Comparison of ENCODE assay signal across 8 cellular contexts in genomic region chrX:1205681-1206611, GRCh38. TPM values are rescaled to one million over a fixed set of nuclear protein-coding genes. Genes with fewer than 3 reads are reported as not detected.
DNase-seq lines count a peak whose midpoint lies in the region; ATAC-seq and TF ChIP-seq lines count a peak whose summit lies in the region.

No MANE protein-coding gene starts in this region.

- H3K4me3 Mint-ChIP-seq in activated naive CD8-positive, alpha-beta T cell treated with anti-CD3 and anti-CD28 coated beads, Interleukin-2, amount 50 U/mL, for 24 hours: peak overlapping the region; percentile 65

- peaks cover 5% of the 10 kb centered on the region for H3K9me3 Mint-ChIP-seq in activated naive CD8-positive, alpha-beta T cell treated with anti-CD3 and anti-CD28 coated beads, Interleukin-2, amount 50 U/mL, for 24 hours

- H3K27me3 ChIP-seq in DOHH2 (ENCODE audit: control insufficient read depth, low read length): no peaks in the 10 kb centered on the region
- peaks cover 0 to 8% (median 0%) of the 10 kb centered on the region in 3 donors for H3K27me3 ChIP-seq in psoas muscle (ENCODE audit: insufficient read depth in 3 of 3, low read length in 2 of 3)

- intact Hi-C loops in left cardiac atrium (cut with DNase I) (no loop called here), psoas muscle (cut with DNase I) (no loop called here)

- no peak overlapping the region for H3K27ac Mint-ChIP-seq in activated naive CD8-positive, alpha-beta T cell treated with anti-CD3 and anti-CD28 coated beads, Interleukin-2, amount 50 U/mL, for 24 hours

- no peaks in the 10 kb centered on the region for H3K36me3 Mint-ChIP-seq in activated naive CD8-positive, alpha-beta T cell treated with anti-CD3 and anti-CD28 coated beads, Interleukin-2, amount 50 U/mL, for 24 hours (ENCODE audit: low read depth)

- DNase-seq in LNCaP clone FGC (ENCODE audit: low read depth): peak; percentile 93
- peak; percentile 24 for DNase-seq in activated naive CD8-positive, alpha-beta T cell treated with anti-CD3 and anti-CD28 coated beads, Interleukin-2, amount 50 U/mL, for 24 hours
- no peak for DNase-seq in left cardiac atrium
- no peak for DNase-seq in psoas muscle
- DNase-seq in stimulated activated naive CD4-positive, alpha-beta T cell treated with Interleukin-2 at 50 U/mL for 16 hours (lab: John Stamatoyannopoulos, UW): no peak

- no peak for TF ChIP-seq CTCF in DOHH2 (IDR thresholded peaks at IDR 0.05; ENCODE audit: low read depth, low read length, poor library complexity, severe bottlenecking)
- TF ChIP-seq CTCF in LNCaP clone FGC (IDR thresholded peaks at IDR 0.05; ENCODE audit: control insufficient read depth, extremely low read depth, insufficient read depth): no peak
- no peak for TF ChIP-seq CTCF in psoas muscle (IDR thresholded peaks at IDR 0.05)

- peaks cover 23% of the 10 kb centered on the region for H3K27me3 Mint-ChIP-seq in activated naive CD8-positive, alpha-beta T cell treated with anti-CD3 and anti-CD28 coated beads, Interleukin-2, amount 50 U/mL, for 24 hours

- peak overlapping the region; percentile 73 for H3K4me2 ChIP-seq in DOHH2 (ENCODE audit: low read length)

- peaks cover 6% of the 10 kb centered on the region for H3K36me3 ChIP-seq in DOHH2 (ENCODE audit: control insufficient read depth, low read length)
- no peaks in the 10 kb centered on the region for H3K36me3 ChIP-seq in psoas muscle (ENCODE audit: insufficient read depth in 1 of 2, low read depth in 1 of 2)

- H3K27ac ChIP-seq in DOHH2 (ENCODE audit: low read depth, low read length) (peak overlapping the region; percentile 68), psoas muscle (no peak overlapping the region)

- H3K4me1 ChIP-seq in DOHH2 (ENCODE audit: control insufficient read depth, low read length): peaks cover 55% of the 10 kb centered on the region
- no peaks in the 10 kb centered on the region for H3K4me1 ChIP-seq in psoas muscle

- no peaks in the 10 kb centered on the region for H4K20me1 ChIP-seq in DOHH2 (ENCODE audit: control insufficient read depth, insufficient read depth, low read depth, low read length)

- peaks cover 21% of the 10 kb centered on the region for H3K79me2 ChIP-seq in DOHH2 (ENCODE audit: control insufficient read depth, low read length)

- H3K4me3 ChIP-seq in DOHH2 (ENCODE audit: low read length): peak overlapping the region; percentile 77
- peak overlapping the region; percentile 15; the same call in 1 of the 2 replicates for H3K4me3 ChIP-seq in LNCaP clone FGC (ENCODE audit: low read depth, low read length)
- peak overlapping the region; percentile 47 for H3K4me3 ChIP-seq in psoas muscle

- peaks cover 2% of the 10 kb centered on the region; the same call in 1 of the 2 replicates for H3F3A ChIP-seq in DOHH2 (ENCODE audit: control insufficient read depth, insufficient read depth)

- peak; percentile 14 for ATAC-seq in activated naive CD8-positive, alpha-beta T cell treated with anti-CD3 and anti-CD28 coated beads, Interleukin-2, amount 50 U/mL, for 24 hours
- ATAC-seq in left cardiac atrium (peak; percentile 57 to 81), psoas muscle (no peak), GM18867 (IDR thresholded peaks at IDR 0.05; ENCODE audit: unreplicated experiment) (no peak), HG03108 (IDR thresholded peaks at IDR 0.05; ENCODE audit: unreplicated experiment) (no peak)

- peaks cover 35% of the 10 kb centered on the region for H3K4me1 Mint-ChIP-seq in activated naive CD8-positive, alpha-beta T cell treated with anti-CD3 and anti-CD28 coated beads, Interleukin-2, amount 50 U/mL, for 24 hours

- WGBS in psoas muscle, 3 donors: 1 to 2% (median 1%) methylated on average over 33 of the region's 33 CpGs

- H3K9me2 ChIP-seq in DOHH2 (replicated peaks; ENCODE audit: control insufficient read depth, low read length): no peaks in the 10 kb centered on the region

- H3K9me3 ChIP-seq in DOHH2 (ENCODE audit: control insufficient read depth, insufficient read depth, low read length): no peaks in the 10 kb centered on the region
- no peaks in the 10 kb centered on the region for H3K9me3 ChIP-seq in psoas muscle

RNA-seq across cellular contexts. Expression of gene CRLF2, which starts 6.5 kb away (rescaled TPM):
- total RNA-seq in left cardiac atrium: under 1 TPM in 1 of 2 donors, not detected in 1; 0.12 TPM
- total RNA-seq in psoas muscle: under 1 TPM in 1 of 4 donors, not detected in 3; 0.15 TPM
- under 1 TPM in 1 of 3 donors, not detected in 2; 0.13 TPM for polyA plus RNA-seq in psoas muscle

Comparison
In these comparisons a context has a peak if more than half of its experiments do, and no peak if none do; other contexts are left out.
1. H3K4me3 ChIP-seq: peak in every context shown above with its lines; median percentile 77 in DOHH2; 47 in psoas muscle; 15 in LNCaP clone FGC.
2. DNase-seq: peak in LNCaP clone FGC (single experiment) and activated naive CD8-positive, alpha-beta T cell treated with anti-CD3 and anti-CD28 coated beads, Interleukin-2, amount 50 U/mL, for 24 hours (single experiment); none in left cardiac atrium (single experiment), psoas muscle (0 of 2) and stimulated activated naive CD4-positive, alpha-beta T cell treated with Interleukin-2 at 50 U/mL for 16 hours (single experiment).
3. ATAC-seq: peak in activated naive CD8-positive, alpha-beta T cell treated with anti-CD3 and anti-CD28 coated beads, Interleukin-2, amount 50 U/mL, for 24 hours (single experiment) and left cardiac atrium (2 of 2); none in psoas muscle (0 of 4), GM18867 (single experiment) and HG03108 (single experiment).